In the genomic region with DNA sequence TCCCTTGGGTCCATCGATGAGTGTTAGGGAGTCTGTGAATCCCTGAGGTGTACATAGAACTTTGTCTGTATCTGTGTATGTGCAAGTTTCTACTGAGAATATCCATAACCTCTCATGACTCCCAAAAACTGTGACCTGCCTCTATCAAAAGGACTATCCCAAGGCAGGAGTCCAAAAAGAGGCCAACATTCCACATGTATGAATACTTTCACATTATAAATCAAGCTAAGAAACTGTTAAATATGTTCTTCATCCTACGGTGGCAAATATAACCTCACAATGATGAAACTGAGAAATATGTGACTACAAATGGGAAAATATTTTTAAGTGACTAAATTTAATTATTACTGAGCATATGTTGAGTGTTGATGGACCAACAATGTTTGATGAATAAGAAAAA, we compare ENCODE assay signal across 18 cellular contexts. TPM values are rescaled to one million over a fixed set of nuclear protein-coding genes. Genes with fewer than 3 reads are reported as not detected.
DNase-seq lines count a peak whose midpoint lies in the region; ATAC-seq and TF ChIP-seq lines count a peak whose summit lies in the region.
"Had no signal": no experiment of that assay in that cellular context is flagged by ENCODE, and none has a peak within 500 bp of the region (broad histone marks: within the 10 kb centered on the region; RNA-seq: fewer than 3 reads in every experiment).

No MANE protein-coding gene starts in this region.

- H2AFZ ChIP-seq in ACC112 (ENCODE audit: low read length, unreplicated experiment) (peak overlapping the region; percentile 47), fibroblast of lung (ENCODE audit: low read length) (no peak overlapping the region)

- POLR2A ChIA-PET in CD4-positive, alpha-beta memory T cell (lab: Charles Lee; ENCODE audit: partially characterized antibody), result no interaction called here

- no peak overlapping the region for H3K27ac Mint-ChIP-seq in CD4-positive, alpha-beta memory T cell
- H3K27ac Mint-ChIP-seq: CD14-positive monocyte; CD8-positive, alpha-beta memory T cell had no signal

- H3K4me1 Mint-ChIP-seq in CD4-positive, alpha-beta memory T cell, result peaks cover 6 to 16% (median 10%) of the 10 kb centered on the region in 4 donors

- H3K4me1 ChIP-seq in ACC112 (ENCODE audit: control insufficient read depth, insufficient read depth, low read length, unreplicated experiment), result peaks cover 24% of the 10 kb centered on the region
- peaks cover 2% of the 10 kb centered on the region for H3K4me1 ChIP-seq in fibroblast of lung (ENCODE audit: control insufficient read depth, extremely low read depth, insufficient read depth, low read length)
- H3K4me1 ChIP-seq in CD4-positive, alpha-beta memory T cell (ENCODE audit: insufficient read depth, low read length), result peaks cover 9% of the 10 kb centered on the region
- H3K4me1 ChIP-seq: Caco-2 had no signal

- H3K36me3 Mint-ChIP-seq in CD4-positive, alpha-beta memory T cell, result no peaks in the 10 kb centered on the region
- H3K36me3 Mint-ChIP-seq: CD14-positive monocyte; CD8-positive, alpha-beta memory T cell had no signal

- ATAC-seq in HG03565 (IDR thresholded peaks at IDR 0.05; ENCODE audit: unreplicated experiment), result no peak
- ATAC-seq: GM12878, K562 had no signal

- intact Hi-C loops in CD4-positive, alpha-beta memory T cell (cut with micrococcal nuclease), result no loop called here

- no peak overlapping the region for H3K4me3 ChIP-seq in ACC112 (ENCODE audit: low read depth, low read length)
- no peak overlapping the region for H3K4me3 ChIP-seq in fibroblast of lung (replicated peaks in 1 of 4; ENCODE audit: control extremely low read depth in 1 of 4, insufficient read depth in 1 of 4, low read depth in 3 of 4, low read length in 4 of 4)
- no peak overlapping the region for H3K4me3 ChIP-seq in CD4-positive, alpha-beta memory T cell (ENCODE audit: low read length in 2 of 2)
- H3K4me3 ChIP-seq: GM12878, K562 had no signal

- H3K9me3 Mint-ChIP-seq in CD4-positive, alpha-beta memory T cell, result no peaks in the 10 kb centered on the region
- H3K9me3 Mint-ChIP-seq: CD14-positive monocyte; CD8-positive, alpha-beta memory T cell had no signal

- H3K9ac ChIP-seq in fibroblast of lung (ENCODE audit: insufficient read depth, low read length), result no peak overlapping the region

- DNase-seq in EH (ENCODE audit: low read depth), result peak; percentile 73
- peak; percentile 46 for DNase-seq in HS-27A (ENCODE audit: low read depth)
- DNase-seq in fibroblast of lung (ENCODE audit: low read depth in 2 of 2), result peak; percentile 12 to 20
- no peak for DNase-seq in NCI-H82 treated with DMSO at 0.1 percent for 48 hours (lab: John Stamatoyannopoulos, UW; ENCODE audit: unreplicated experiment)
- no peak for DNase-seq in CD4-positive, alpha-beta memory T cell
- no peak for DNase-seq in activated effector memory CD4-positive, alpha-beta T cell treated with anti-CD3 and anti-CD28 coated beads, Interleukin-2, amount 50 U/mL, for 16 hours
- DNase-seq: 8988T; ACHN; Caco-2; CD8-positive, alpha-beta memory T cell; DMS53; Karpas-422 had no signal

- no peaks in the 10 kb centered on the region for H3K27me3 ChIP-seq in ACC112 (ENCODE audit: insufficient read depth, low read length)
- H3K27me3 ChIP-seq in fibroblast of lung (ENCODE audit: control insufficient read depth, insufficient read depth, low read length), result no peaks in the 10 kb centered on the region
- H3K27me3 ChIP-seq in CD4-positive, alpha-beta memory T cell (ENCODE audit: insufficient read depth, low read length), result no peaks in the 10 kb centered on the region

- no peaks in the 10 kb centered on the region for H3K79me2 ChIP-seq in ACC112 (ENCODE audit: control insufficient read depth, insufficient read depth, low read length, unreplicated experiment)
- H3K79me2 ChIP-seq in fibroblast of lung (ENCODE audit: control insufficient read depth, insufficient read depth, low read length), result no peaks in the 10 kb centered on the region

- H3K36me3 ChIP-seq in ACC112 (ENCODE audit: insufficient read depth, low read length) (no peaks in the 10 kb centered on the region), fibroblast of lung (ENCODE audit: control insufficient read depth, insufficient read depth, low read length) (no peaks in the 10 kb centered on the region)
- no peaks in the 10 kb centered on the region for H3K36me3 ChIP-seq in CD4-positive, alpha-beta memory T cell (ENCODE audit: insufficient read depth, low read length)

- no peaks in the 10 kb centered on the region for H3K9me3 ChIP-seq in fibroblast of lung (ENCODE audit: control insufficient read depth, insufficient read depth, low read depth, low read length)
- H3K9me3 ChIP-seq in CD4-positive, alpha-beta memory T cell (ENCODE audit: control insufficient read depth in 1 of 2, low read length in 2 of 2), result no peaks in the 10 kb centered on the region
- H3K9me3 ChIP-seq: Caco-2 had no signal

- H3K27ac ChIP-seq in ACC112 (ENCODE audit: low read depth, low read length) (no peak overlapping the region), fibroblast of lung (ENCODE audit: insufficient read depth, low read length) (no peak overlapping the region)
- no peak overlapping the region for H3K27ac ChIP-seq in CD4-positive, alpha-beta memory T cell (ENCODE audit: low read depth, low read length)

- no peaks in the 10 kb centered on the region for H4K20me1 ChIP-seq in fibroblast of lung (ENCODE audit: control insufficient read depth, extremely low read depth, insufficient read depth, low read length)

- H3K4me2 ChIP-seq in fibroblast of lung (ENCODE audit: extremely low read depth, insufficient read depth, low read length), result no peak overlapping the region

- H3K4me3 Mint-ChIP-seq in CD4-positive, alpha-beta memory T cell, result no peak overlapping the region
- H3K4me3 Mint-ChIP-seq: CD14-positive monocyte; CD8-positive, alpha-beta memory T cell had no signal

- TF ChIP-seq CTCF in fibroblast of lung (conservative IDR thresholded peaks at IDR 0.05 in 1 of 2, IDR thresholded peaks at IDR 0.05 in 1 of 2; ENCODE audit: low read depth in 1 of 2, low read length in 2 of 2), result no peak

- H3K27me3 Mint-ChIP-seq in CD4-positive, alpha-beta memory T cell, result no peaks in the 10 kb centered on the region

- CTCF ChIA-PET in CD4-positive, alpha-beta memory T cell (lab: Charles Lee; ENCODE audit: partially characterized antibody), result no interaction called here

RNA-seq across cellular contexts. Expression of gene STX11, which starts 16.1 kb away (rescaled TPM):
- 0.26 and 0.33 TPM in 2 replicates for total RNA-seq in fibroblast of lung
- polyA plus RNA-seq in fibroblast of lung, result 4.1 and 6.6 TPM in 2 replicates
- polyA plus RNA-seq in fibroblast of lung (2012), result 2.8 and 4.4 TPM in 2 replicates
- polyA minus RNA-seq in fibroblast of lung (ENCODE audit: low replicate concordance), result 2.3 and 2.4 TPM in 2 replicates
- total RNA-seq in CD4-positive, alpha-beta memory T cell, result 1 to 10 TPM; 5.7 to 6.2 TPM
- 10 to 100 TPM in 1 of 2 donors, 1 to 10 TPM in 1; 9.5 to 11.0 TPM for polyA plus RNA-seq in CD4-positive, alpha-beta memory T cell
- total RNA-seq: H4 had no signal

RNA-seq across cellular contexts. Expression of gene SF3B5, which starts 38.8 kb away (rescaled TPM):
- total RNA-seq in fibroblast of lung, result 75.1 and 84.7 TPM in 2 replicates
- polyA plus RNA-seq in fibroblast of lung, result 148 and 205 TPM in 2 replicates
- 176 and 246 TPM in 2 replicates for polyA plus RNA-seq in fibroblast of lung (2012)
- 264 and 270 TPM in 2 replicates for polyA minus RNA-seq in fibroblast of lung (ENCODE audit: low replicate concordance)
- 10 to 100 TPM; 87.2 to 91.7 TPM for total RNA-seq in CD4-positive, alpha-beta memory T cell
- 100 to 1,000 TPM; 339 to 379 TPM for polyA plus RNA-seq in CD4-positive, alpha-beta memory T cell

Comparison
In these comparisons a context has a peak if more than half of its experiments do, and no peak if none do; other contexts are left out.
1. DNase-seq: peak in EH (single experiment), HS-27A (single experiment) and fibroblast of lung (2 of 2); none in NCI-H82 treated with DMSO at 0.1 percent for 48 hours (single experiment), CD4-positive, alpha-beta memory T cell (0 of 5) and activated effector memory CD4-positive, alpha-beta T cell treated with anti-CD3 and anti-CD28 coated beads, Interleukin-2, amount 50 U/mL, for 16 hours (single experiment).